1 cellular context compared by ENCODE assay signal in genomic region chr4:88809561-88810219, GRCh38.
TF ChIP-seq lines count a peak whose summit lies in the region.

No MANE protein-coding gene starts in this region.

TF ChIP-seq in HepG2, 621 proteins besides CTCF, POLR2A, EP300 and RAD21 (continued from another document):
- TF ChIP-seq CENPT (CRISPR knock-in tag; IDR thresholded peaks at IDR 0.05; ENCODE audit: low read depth) (no peak), RXRB (CRISPR knock-in tag; IDR thresholded peaks at IDR 0.05; ENCODE audit: borderline replicate concordance) (peak; percentile 70; the same call in 1 of the 2 replicates), FOXO4 (CRISPR knock-in tag; conservative IDR thresholded peaks at IDR 0.05) (no peak), HDAC1 (CRISPR knock-in tag; IDR thresholded peaks at IDR 0.05) (0 out of 2 replicates have a peak, but pooled peaks have one; percentile 22), RARG (CRISPR knock-in tag; IDR thresholded peaks at IDR 0.05; ENCODE audit: low read depth) (0 out of 2 replicates have a peak, but pooled peaks have one; percentile 30), KDM6A (CRISPR knock-in tag; IDR thresholded peaks at IDR 0.05; ENCODE audit: low read depth) (peak; percentile 48; the same call in 1 of the 2 replicates), HMGXB3 (CRISPR knock-in tag; IDR thresholded peaks at IDR 0.05; ENCODE audit: borderline replicate concordance) (peak; percentile 84), MED1 (CRISPR knock-in tag; IDR thresholded peaks at IDR 0.05) (0 out of 2 replicates have a peak, but pooled peaks have one; percentile 30), HMG20A (CRISPR knock-in tag; IDR thresholded peaks at IDR 0.05; ENCODE audit: borderline replicate concordance) (0 out of 2 replicates have a peak, but pooled peaks have one; percentile 26), LCORL (IDR thresholded peaks at IDR 0.05) (no peak), LCORL (CRISPR knock-in tag; IDR thresholded peaks at IDR 0.05) (peak; percentile 50; the same call in 1 of the 2 replicates), NFE2L1 (CRISPR knock-in tag; IDR thresholded peaks at IDR 0.05; ENCODE audit: borderline replicate concordance) (no peak)
